In the genomic region with DNA sequence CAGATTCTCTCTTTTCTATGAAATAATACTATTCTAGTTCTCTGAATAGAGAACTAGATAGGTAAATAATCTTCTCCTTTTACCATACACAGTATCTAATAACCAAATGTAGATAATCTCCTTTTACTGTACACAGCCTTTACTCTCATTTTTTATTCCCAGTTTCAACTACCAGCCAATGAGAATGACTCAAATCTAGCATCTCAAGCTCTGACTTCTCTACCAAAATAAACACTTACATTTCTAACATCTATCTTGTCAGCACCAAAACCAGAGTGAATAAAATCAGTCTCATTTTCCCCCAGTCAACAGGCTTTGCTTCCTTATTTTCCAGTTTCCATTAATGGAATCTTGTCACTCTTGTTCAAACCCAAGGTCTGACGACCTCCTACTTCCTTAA, we compare ENCODE assay signal across 29 cellular contexts. TPM values are rescaled to one million over a fixed set of nuclear protein-coding genes. Genes with fewer than 3 reads are reported as not detected.
A peak's percentile ranks its signal among the peaks of the same experiment; 100 is the strongest.
DNase-seq lines count a peak whose midpoint lies in the region; ATAC-seq, FAIRE-seq and TF ChIP-seq lines count a peak whose summit lies in the region.
"Had no signal": no experiment of that assay in that cellular context is flagged by ENCODE, and none has a peak within 500 bp of the region (broad histone marks: within the 10 kb centered on the region; RNA-seq: fewer than 3 reads in every experiment).

No MANE protein-coding gene starts in this region.

- no peak overlapping the region for H3K56ac ChIP-seq in IMR-90 (ENCODE audit: extremely low read depth, insufficient read depth, low read length)

- no peak overlapping the region for H2BK20ac ChIP-seq in IMR-90 (ENCODE audit: low read depth, low read length)

- no peak for TF ChIP-seq RAD21 in IMR-90 (IDR thresholded peaks at IDR 0.05; ENCODE audit: low read length)

- dilution Hi-C loops in IMR-90 (cut with HindIII; ENCODE audit: low sequenced_read_pairs, unreplicated experiment), result no loop called here

- H4K8ac ChIP-seq in IMR-90 (ENCODE audit: low read depth in 2 of 2, low read length in 2 of 2), result no peak overlapping the region
- no peak overlapping the region for H4K8ac ChIP-seq in mesenchymal stem cell (ENCODE audit: low read length)

- H4K91ac ChIP-seq in IMR-90 (ENCODE audit: insufficient read depth, low read depth, low read length), result no peak overlapping the region
- no peak overlapping the region for H4K91ac ChIP-seq in mesenchymal stem cell (ENCODE audit: low read length)

- H3K9me3 ChIP-seq in IMR-90 (ENCODE audit: control insufficient read depth, insufficient read depth, low read length) (no peaks in the 10 kb centered on the region), mesenchymal stem cell (ENCODE audit: control insufficient read depth, low read length) (no peaks in the 10 kb centered on the region)

- peaks cover 18% of the 10 kb centered on the region for H3K4me1 Mint-ChIP-seq in central memory CD8-positive, alpha-beta T cell
- peaks cover 7% of the 10 kb centered on the region for H3K4me1 Mint-ChIP-seq in memory B cell
- H3K4me1 Mint-ChIP-seq: GM23338, H9 had no signal

- H3K18ac ChIP-seq in IMR-90 (ENCODE audit: low read depth, low read length), result no peak overlapping the region
- no peak overlapping the region for H3K18ac ChIP-seq in mesenchymal stem cell (ENCODE audit: low read depth in 1 of 2, low read length in 2 of 2)

- BruUV-seq in IMR-90 (replicated peaks; lab: Mats Ljungman, UMichigan), result no TSS peak

- H3K4ac ChIP-seq in IMR-90 (ENCODE audit: low read depth, low read length) (no peak overlapping the region), mesenchymal stem cell (ENCODE audit: low read depth in 1 of 2, low read length in 2 of 2) (no peak overlapping the region)

- peak; percentile 46 for FAIRE-seq in GM12892 (lab: Jason Lieb, UNC)
- no peak for FAIRE-seq in frontal cortex (lab: Jason Lieb, UNC)
- FAIRE-seq: A204.1, GM12891 had no signal

- ATAC-seq in IMR-90 (ENCODE audit: low read depth), result peak; percentile 75
- no peak for ATAC-seq in central memory CD8-positive, alpha-beta T cell (replicated peaks; ENCODE audit: extremely low read depth, poor library complexity, severe bottlenecking)
- ATAC-seq in memory B cell (ENCODE audit: low read depth), result no peak
- ATAC-seq: GM23338, Panc1 had no signal

- H3K14ac ChIP-seq in IMR-90 (replicated peaks; ENCODE audit: low read depth, low read length) (no peak overlapping the region), mesenchymal stem cell (ENCODE audit: low read length in 2 of 2) (no peak overlapping the region)

- no peak overlapping the region for H4K5ac ChIP-seq in IMR-90 (ENCODE audit: low read depth, low read length)

- peaks cover 17% of the 10 kb centered on the region for H4K20me1 ChIP-seq in IMR-90 (ENCODE audit: insufficient read depth, low read length)

- H3K27ac ChIP-seq in IMR-90 (ENCODE audit: insufficient read depth, low read length) (no peak overlapping the region), mesenchymal stem cell (ENCODE audit: low read length, poor library complexity, severe bottlenecking) (no peak overlapping the region)
- H3K27ac ChIP-seq: BLaER1 treated with 17β-estradiol and CSF1 and Interleukin-3, amounts not matched to agents 10 nM and 100 nM; KMS-11; RWPE1 had no signal

- H3K4me1 ChIP-seq in IMR-90 (ENCODE audit: control insufficient read depth, insufficient read depth, low read length) (peaks cover 6% of the 10 kb centered on the region), mesenchymal stem cell (ENCODE audit: control insufficient read depth, insufficient read depth, low read depth, low read length) (peaks cover 2% of the 10 kb centered on the region)

- H3K4me2 ChIP-seq in IMR-90 (ENCODE audit: low read depth, low read length) (no peak overlapping the region), mesenchymal stem cell (ENCODE audit: low read length, poor library complexity, severe bottlenecking) (no peak overlapping the region)
- H3K4me2 ChIP-seq: BLaER1 treated with 17β-estradiol and CSF1 and Interleukin-3, amounts not matched to agents 10 nM and 100 nM; GM23338; KMS-11 had no signal

- H2BK15ac ChIP-seq in IMR-90 (ENCODE audit: low read depth, low read length) (no peak overlapping the region), mesenchymal stem cell (ENCODE audit: low read depth, poor library complexity, severe bottlenecking) (no peak overlapping the region)

- no peak for DNase-seq in GM12892 (ENCODE audit: insufficient read length)
- DNase-seq in IMR-90, result peak; percentile 54
- DNase-seq in central memory CD8-positive, alpha-beta T cell (ENCODE audit: low spot score in 2 of 2), result no peak
- no peak for DNase-seq in memory B cell (ENCODE audit: low spot score in 2 of 2)
- DNase-seq in activated T-cell treated with anti-CD3 and anti-CD28 coated beads, Interleukin-2, amount 50 U/mL, for 1 hour, result no peak
- no peak for DNase-seq in SW 1271 (lab: John Stamatoyannopoulos, UW)
- DNase-seq in mesenchymal stem cell, result no peak
- no peak for DNase-seq in frontal cortex (ENCODE audit: low spot score in 2 of 2)
- DNase-seq: AML-193; CD4-positive, alpha-beta memory T cell; COR-L47; EL; GDM1; H9; NCI-H1048; NCI-H1417; NCI-H1694 treated with DMSO at 0.1 percent for 48 hours; NCI-H2081; NCI-H2227 treated with DMSO at 0.1 percent for 48 hours; NCI-H526 treated with DMSO at 0.1 percent for 48 hours; SHP77 had no signal

- H3K4me3 Mint-ChIP-seq in central memory CD8-positive, alpha-beta T cell, result no peak overlapping the region
- no peak overlapping the region for H3K4me3 Mint-ChIP-seq in memory B cell
- H3K4me3 Mint-ChIP-seq: CD4-positive, alpha-beta memory T cell; GM23338; H9 had no signal

- no peak overlapping the region for H2BK120ac ChIP-seq in IMR-90 (ENCODE audit: low read depth, low read length)
- H2BK120ac ChIP-seq in mesenchymal stem cell (ENCODE audit: low read depth, low read length), result no peak overlapping the region

- peak overlapping the region; percentile 7 for H3K27ac Mint-ChIP-seq in central memory CD8-positive, alpha-beta T cell (ENCODE audit: low read depth)
- H3K27ac Mint-ChIP-seq in memory B cell, result peak overlapping the region; percentile 28
- H3K27ac Mint-ChIP-seq: CD4-positive, alpha-beta memory T cell; GM23338; H9; IgD-negative memory B cell had no signal

- H3K23ac ChIP-seq in IMR-90 (ENCODE audit: low read depth, low read length) (0 out of 2 replicates have a peak overlapping the region, but pooled peaks have one; percentile 4), mesenchymal stem cell (ENCODE audit: low read length in 2 of 2) (no peak overlapping the region)

- H3K79me1 ChIP-seq in IMR-90 (ENCODE audit: low read depth in 1 of 2, low read length in 2 of 2), result peaks cover 40 to 75% of the 10 kb centered on the region in 2 experiments
- peaks cover 21% of the 10 kb centered on the region for H3K79me1 ChIP-seq in mesenchymal stem cell (replicated peaks; ENCODE audit: low read length, poor library complexity, severe bottlenecking)

- in situ Hi-C loops in IMR-90 (cut with MboI; ENCODE audit: low sequenced_read_pairs), result no loop called here

- no peak for TF ChIP-seq POLR2A in GM12892 (IDR thresholded peaks at IDR 0.05; ENCODE audit: low read depth, low read length)
- TF ChIP-seq POLR2A in IMR-90 (IDR thresholded peaks at IDR 0.05; ENCODE audit: low read depth, low read length), result no peak

- H3K4me3 ChIP-seq in IMR-90 (ENCODE audit: insufficient read depth, low read depth, low read length), result no peak overlapping the region
- H3K4me3 ChIP-seq in mesenchymal stem cell (ENCODE audit: insufficient read depth in 1 of 2, low read depth in 1 of 2, low read length in 2 of 2), result no peak overlapping the region
- H3K4me3 ChIP-seq: BLaER1 treated with 17β-estradiol and CSF1 and Interleukin-3, amounts not matched to agents 10 nM and 100 nM; GM23338 had no signal

- H3K36me3 ChIP-seq in IMR-90 (ENCODE audit: control insufficient read depth, insufficient read depth, low read length) (peaks cover 6% of the 10 kb centered on the region; the same call in 1 of the 2 replicates), mesenchymal stem cell (ENCODE audit: control insufficient read depth in 1 of 2, insufficient read depth in 2 of 2, low read depth in 1 of 2, low read length in 2 of 2) (peaks cover 8 to 20% of the 10 kb centered on the region in 2 experiments)

- intact Hi-C loops in IMR-90 (cut with micrococcal nuclease), result no loop called here

- 50% methylated on average over 1 of the region's 1 CpG; no CpG with 5 or more reads in 1 of the 2 experiments for WGBS in IMR-90 (ENCODE audit: extremely low coverage in 2 of 2, insufficient read length in 1 of 2), 2 experiments
- 66% methylated on average over 1 of the region's 1 CpG for WGBS in mesenchymal stem cell

- TF ChIP-seq CTCF in IMR-90 (conservative IDR thresholded peaks at IDR 0.05; ENCODE audit: low read depth, low read length), result no peak

- CTCF ChIA-PET in IMR-90 (lab: Yijun Ruan, JAX), result interaction anchor here (0.6 kb wide), 1 partner anchor 109 kb away, joined by 3 read pairs; no protein-coding TSS in a partner anchor

- POLR2A ChIA-PET in IMR-90 (lab: Charles Lee; ENCODE audit: unreplicated experiment), result no interaction called here

- H3K9me3 Mint-ChIP-seq in central memory CD8-positive, alpha-beta T cell, result no peaks in the 10 kb centered on the region
- no peaks in the 10 kb centered on the region for H3K9me3 Mint-ChIP-seq in memory B cell
- H3K9me3 Mint-ChIP-seq: CD4-positive, alpha-beta memory T cell; GM23338; H9; IgD-negative memory B cell had no signal

- H3K9ac ChIP-seq in IMR-90 (ENCODE audit: low read depth, low read length) (no peak overlapping the region), mesenchymal stem cell (ENCODE audit: low read length) (no peak overlapping the region)
- H3K9ac ChIP-seq: BLaER1 treated with 17β-estradiol and CSF1 and Interleukin-3, amounts not matched to agents 10 nM and 100 nM; KMS-11 had no signal

- H2BK5ac ChIP-seq in IMR-90 (ENCODE audit: low read depth, low read length, poor library complexity, severe bottlenecking) (no peak overlapping the region), mesenchymal stem cell (ENCODE audit: low read depth, low read length, poor library complexity, severe bottlenecking) (no peak overlapping the region)

- no peaks in the 10 kb centered on the region for H3K27me3 Mint-ChIP-seq in central memory CD8-positive, alpha-beta T cell
- no peaks in the 10 kb centered on the region for H3K27me3 Mint-ChIP-seq in memory B cell
- H3K27me3 Mint-ChIP-seq: CD4-positive, alpha-beta memory T cell; IgD-negative memory B cell had no signal

- H3K27me3 ChIP-seq in IMR-90 (ENCODE audit: control insufficient read depth, insufficient read depth, low read length), result no peaks in the 10 kb centered on the region
- no peaks in the 10 kb centered on the region for H3K27me3 ChIP-seq in mesenchymal stem cell (ENCODE audit: control insufficient read depth in 1 of 2, insufficient read depth in 1 of 2, low read length in 2 of 2)
- H3K27me3 ChIP-seq: BLaER1 treated with 17β-estradiol and CSF1 and Interleukin-3, amounts not matched to agents 10 nM and 100 nM had no signal

- no peak overlapping the region for H2BK12ac ChIP-seq in mesenchymal stem cell (ENCODE audit: low read length in 2 of 2)

- no peak overlapping the region for H2AK5ac ChIP-seq in IMR-90 (ENCODE audit: low read depth, low read length)
- H2AK5ac ChIP-seq in mesenchymal stem cell (ENCODE audit: low read length, severe bottlenecking), result no peak overlapping the region

- H3K9me1 ChIP-seq in IMR-90 (ENCODE audit: insufficient read depth, low read length), result peaks cover 9% of the 10 kb centered on the region

- no peak overlapping the region for H2AFZ ChIP-seq in IMR-90 (replicated peaks; ENCODE audit: low read length, poor library complexity)
- H2AFZ ChIP-seq in mesenchymal stem cell (ENCODE audit: low read depth, low read length), result no peak overlapping the region
- H2AFZ ChIP-seq: GM23338 had no signal

- H3K36me3 Mint-ChIP-seq in central memory CD8-positive, alpha-beta T cell (ENCODE audit: insufficient read depth), result peaks cover 5% of the 10 kb centered on the region
- peaks cover 7% of the 10 kb centered on the region for H3K36me3 Mint-ChIP-seq in memory B cell

- no peak overlapping the region for H2AK9ac ChIP-seq in IMR-90 (replicated peaks; ENCODE audit: low read depth, low read length, poor library complexity)

RNA-seq across cellular contexts. Expression of gene LRRFIP2, which starts 36.9 kb away (rescaled TPM):
- 26.4 TPM for polyA plus RNA-seq in GM12892 (2012; ENCODE audit: missing spikeins)
- total RNA-seq in IMR-90 (2012; rRNA removed) (20.6 and 45.8 TPM in 2 replicates), frontal cortex (55.4 TPM)
- polyA plus RNA-seq in IMR-90 (2012; rRNA removed), result 27.6 and 31.0 TPM in 2 replicates
- polyA plus RNA-seq in IMR-90 (2012; cell fraction: cytosol; rRNA removed), result 6.4 and 9.3 TPM in 2 replicates
- polyA plus RNA-seq in IMR-90 (2012; cell fraction: nucleus; rRNA removed; ENCODE audit: low replicate concordance), result 8.9 and 43.4 TPM in 2 replicates
- polyA plus RNA-seq in mesenchymal stem cell (2013, experiment 1 of 2), result 50.9 TPM
- polyA plus RNA-seq in mesenchymal stem cell (2013, experiment 2 of 2), result 49.6 TPM
